9 cellular contexts compared by ENCODE assay signal in the genomic region with DNA sequence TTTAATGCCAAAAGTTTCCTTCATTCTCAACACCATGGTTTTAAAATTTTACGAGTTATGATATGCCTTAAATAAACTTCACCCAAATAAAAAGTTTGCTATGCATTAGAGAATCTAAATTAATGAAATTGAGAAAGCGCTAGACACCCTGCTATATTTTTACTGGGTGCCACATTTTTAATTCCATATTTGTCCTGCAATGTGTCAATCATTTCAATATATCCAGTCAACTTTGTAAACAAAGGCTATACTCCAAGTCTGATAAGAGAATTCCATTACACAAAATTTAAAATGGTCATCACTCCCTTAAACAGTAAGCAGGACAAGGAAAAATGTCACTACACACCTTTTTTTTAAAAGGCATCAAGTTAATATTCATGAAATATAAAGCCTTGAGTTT. TPM values are rescaled to one million over a fixed set of nuclear protein-coding genes. Genes with fewer than 3 reads are reported as not detected.
DNase-seq lines count a peak whose midpoint lies in the region; ATAC-seq and TF ChIP-seq lines count a peak whose summit lies in the region.
"Had no signal": no experiment of that assay in that cellular context is flagged by ENCODE, and none has a peak within 500 bp of the region (broad histone marks: within the 10 kb centered on the region; RNA-seq: fewer than 3 reads in every experiment).

No MANE protein-coding gene starts in this region.

- no peak for ATAC-seq in activated T-cell treated with anti-CD3 and anti-CD28 coated beads, Interleukin-2, amount 50 U/mL, for 72 hours (replicated peaks in 1 of 2)
- ATAC-seq in right lobe of liver (no peak), GM18909 (IDR thresholded peaks at IDR 0.05; ENCODE audit: poor library complexity, unreplicated experiment) (no peak)

- H3K27ac ChIP-seq in ascending aorta (peak overlapping the region; percentile 93 to 99), right lobe of liver (peak overlapping the region in 1 of 3 donors; percentile 88), tibial artery (peak overlapping the region; percentile 98)

- intact Hi-C loops in ascending aorta (cut with DNase I) (loop anchor here (10.0 kb wide), 2 partner anchors 118 to 378 kb away; no protein-coding TSS in a partner anchor), right lobe of liver (cut with DNase I) (no loop called here), tibial artery (cut with DNase I; ENCODE audit: low total_unique reads) (loop anchor here (5.0 to 10.0 kb wide), 2 partner anchors 122 to 254 kb away; no protein-coding TSS in a partner anchor)

- H3K4me3 Mint-ChIP-seq in activated T-cell treated with anti-CD3 and anti-CD28 coated beads, Interleukin-2, amount 50 U/mL, for 72 hours: peak overlapping the region; percentile 89 to 91

- H3K4me1 ChIP-seq in ascending aorta: peaks cover 0 to 12% of the 10 kb centered on the region in 2 donors
- H3K4me1 ChIP-seq in right lobe of liver: peaks cover 0 to 6% (median 0%) of the 10 kb centered on the region in 4 donors
- H3K4me1 ChIP-seq in tibial artery: peaks cover 0 to 52% (median 17%) of the 10 kb centered on the region in 4 donors

- no peaks in the 10 kb centered on the region for H3K27me3 Mint-ChIP-seq in activated T-cell treated with anti-CD3 and anti-CD28 coated beads, Interleukin-2, amount 50 U/mL, for 72 hours (ENCODE audit: low read depth)

- DNase-seq in activated T-cell treated with anti-CD3 and anti-CD28 coated beads, Interleukin-2, amount 50 U/mL, for 72 hours: no peak
- no peak for DNase-seq in activated T-cell treated with anti-CD3 and anti-CD28 coated beads, Interleukin-2, amount 50 U/mL, for 1 hour
- DNase-seq in ascending aorta (ENCODE audit: low spot score in 2 of 2) (no peak), right lobe of liver (no peak), tibial artery (no peak), anterior cingulate cortex (lab: John Stamatoyannopoulos, UW) (no peak), SKM-1 (lab: John Stamatoyannopoulos, UW; ENCODE audit: unreplicated experiment) (no peak)
- DNase-seq: left colon had no signal

- TF ChIP-seq POLR2A in right lobe of liver (IDR thresholded peaks at IDR 0.05): no peak

- no peaks in the 10 kb centered on the region for H3K36me3 ChIP-seq in ascending aorta
- no peaks in the 10 kb centered on the region for H3K36me3 ChIP-seq in right lobe of liver
- no peaks in the 10 kb centered on the region for H3K36me3 ChIP-seq in tibial artery

- no peaks in the 10 kb centered on the region for H3K9me3 Mint-ChIP-seq in activated T-cell treated with anti-CD3 and anti-CD28 coated beads, Interleukin-2, amount 50 U/mL, for 72 hours

- TF ChIP-seq CTCF in ascending aorta (IDR thresholded peaks at IDR 0.05) (no peak), right lobe of liver (IDR thresholded peaks at IDR 0.05) (no peak), tibial artery (IDR thresholded peaks at IDR 0.05) (no peak)

- 50% methylated on average over 2 of the region's 2 CpGs for WGBS in right lobe of liver (ENCODE audit: insufficient coverage, low coverage, low lambda C conversion rate, missing lambda C conversion rate)

- peaks cover 47% of the 10 kb centered on the region for H3K4me1 Mint-ChIP-seq in activated T-cell treated with anti-CD3 and anti-CD28 coated beads, Interleukin-2, amount 50 U/mL, for 72 hours (ENCODE audit: low read depth)

- peak overlapping the region; percentile 75 to 93 for H3K4me3 ChIP-seq in ascending aorta
- peak overlapping the region; percentile 82 to 94 (median 84) for H3K4me3 ChIP-seq in right lobe of liver
- H3K4me3 ChIP-seq in tibial artery: peak overlapping the region; percentile 70 to 88

- H3K27me3 ChIP-seq in ascending aorta (no peaks in the 10 kb centered on the region), right lobe of liver (no peaks in the 10 kb centered on the region), tibial artery (no peaks in the 10 kb centered on the region)

- no peaks in the 10 kb centered on the region for H3K9me3 ChIP-seq in ascending aorta
- no peaks in the 10 kb centered on the region for H3K9me3 ChIP-seq in right lobe of liver
- H3K9me3 ChIP-seq in tibial artery: no peaks in the 10 kb centered on the region

- peaks cover 8 to 10% of the 10 kb centered on the region in 2 donors for H3K36me3 Mint-ChIP-seq in activated T-cell treated with anti-CD3 and anti-CD28 coated beads, Interleukin-2, amount 50 U/mL, for 72 hours (ENCODE audit: insufficient read depth in 2 of 2)

- H3K27ac Mint-ChIP-seq in activated T-cell treated with anti-CD3 and anti-CD28 coated beads, Interleukin-2, amount 50 U/mL, for 72 hours: peak overlapping the region; percentile 93

RNA-seq across cellular contexts. Expression of gene PPP1R12A, which starts 1.9 kb away (rescaled TPM):
- 10 to 100 TPM; 66.6 to 67.5 TPM for total RNA-seq in activated T-cell treated with anti-CD3 and anti-CD28 coated beads, Interleukin-2, amount 50 U/mL, for 72 hours
- total RNA-seq in ascending aorta (374 TPM), right lobe of liver (10 to 100 TPM; 13.1 to 21.0 (median 19.2) TPM)

Comparison
In these comparisons a context has a peak if more than half of its experiments do, and no peak if none do; other contexts are left out.
1. intact Hi-C loops: an anchor here in ascending aorta (10.0 kb wide) and tibial artery (5.0 to 10.0 kb wide); none called in right lobe of liver.